ENCODE assay signal across 1 cellular context in genomic region chr7:149799397-149800168, GRCh38.
TF ChIP-seq lines count a peak whose summit lies in the region.

No MANE protein-coding gene starts in this region.

TF ChIP-seq in K562, 482 proteins besides CTCF, POLR2A, EP300 and RAD21 (continued from another document):
- TF ChIP-seq ZNF592 (IDR thresholded peaks at IDR 0.05), result no peak
- TF ChIP-seq ZFP30 (CRISPR knock-in tag; IDR thresholded peaks at IDR 0.05; ENCODE audit: borderline replicate concordance), result no peak
- no peak for TF ChIP-seq ZNF347 (CRISPR knock-in tag; IDR thresholded peaks at IDR 0.05; ENCODE audit: low read depth)
- no peak for TF ChIP-seq NR4A1 (CRISPR knock-in tag; IDR thresholded peaks at IDR 0.05)
- TF ChIP-seq NR4A1 (tag; IDR thresholded peaks at IDR 0.05), result no peak
- TF ChIP-seq EWSR1 (IDR thresholded peaks at IDR 0.05; ENCODE audit: borderline replicate concordance, low read depth, partially characterized antibody), result no peak
- no peak for TF ChIP-seq ZNF764 (CRISPR knock-in tag; IDR thresholded peaks at IDR 0.05; ENCODE audit: low read depth)
- no peak for TF ChIP-seq NFE2 (IDR thresholded peaks at IDR 0.05; ENCODE audit: low read depth)
- no peak for TF ChIP-seq JUN (IDR thresholded peaks at IDR 0.05; ENCODE audit: borderline replicate concordance, low read depth, low read length)
- TF ChIP-seq JUN (CRISPR knock-in tag; IDR thresholded peaks at IDR 0.05; ENCODE audit: borderline replicate concordance), result no peak
- TF ChIP-seq, protein P1, sequence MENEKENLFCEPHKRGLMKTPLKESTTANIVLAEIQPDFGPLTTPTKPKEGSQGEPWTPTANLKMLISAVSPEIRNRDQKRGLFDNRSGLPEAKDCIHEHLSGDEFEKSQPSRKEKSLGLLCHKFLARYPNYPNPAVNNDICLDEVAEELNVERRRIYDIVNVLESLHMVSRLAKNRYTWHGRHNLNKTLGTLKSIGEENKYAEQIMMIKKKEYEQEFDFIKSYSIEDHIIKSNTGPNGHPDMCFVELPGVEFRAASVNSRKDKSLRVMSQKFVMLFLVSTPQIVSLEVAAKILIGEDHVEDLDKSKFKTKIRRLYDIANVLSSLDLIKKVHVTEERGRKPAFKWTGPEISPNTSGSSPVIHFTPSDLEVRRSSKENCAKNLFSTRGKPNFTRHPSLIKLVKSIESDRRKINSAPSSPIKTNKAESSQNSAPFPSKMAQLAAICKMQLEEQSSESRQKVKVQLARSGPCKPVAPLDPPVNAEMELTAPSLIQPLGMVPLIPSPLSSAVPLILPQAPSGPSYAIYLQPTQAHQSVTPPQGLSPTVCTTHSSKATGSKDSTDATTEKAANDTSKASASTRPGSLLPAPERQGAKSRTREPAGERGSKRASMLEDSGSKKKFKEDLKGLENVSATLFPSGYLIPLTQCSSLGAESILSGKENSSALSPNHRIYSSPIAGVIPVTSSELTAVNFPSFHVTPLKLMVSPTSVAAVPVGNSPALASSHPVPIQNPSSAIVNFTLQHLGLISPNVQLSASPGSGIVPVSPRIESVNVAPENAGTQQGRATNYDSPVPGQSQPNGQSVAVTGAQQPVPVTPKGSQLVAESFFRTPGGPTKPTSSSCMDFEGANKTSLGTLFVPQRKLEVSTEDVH (IDR thresholded peaks at IDR 0.05; ENCODE audit: low read depth, partially characterized antibody), result no peak
- no peak for TF ChIP-seq EP400 (IDR thresholded peaks at IDR 0.05)
- no peak for TF ChIP-seq XRCC3 (IDR thresholded peaks at IDR 0.05)
- TF ChIP-seq, protein P2, sequence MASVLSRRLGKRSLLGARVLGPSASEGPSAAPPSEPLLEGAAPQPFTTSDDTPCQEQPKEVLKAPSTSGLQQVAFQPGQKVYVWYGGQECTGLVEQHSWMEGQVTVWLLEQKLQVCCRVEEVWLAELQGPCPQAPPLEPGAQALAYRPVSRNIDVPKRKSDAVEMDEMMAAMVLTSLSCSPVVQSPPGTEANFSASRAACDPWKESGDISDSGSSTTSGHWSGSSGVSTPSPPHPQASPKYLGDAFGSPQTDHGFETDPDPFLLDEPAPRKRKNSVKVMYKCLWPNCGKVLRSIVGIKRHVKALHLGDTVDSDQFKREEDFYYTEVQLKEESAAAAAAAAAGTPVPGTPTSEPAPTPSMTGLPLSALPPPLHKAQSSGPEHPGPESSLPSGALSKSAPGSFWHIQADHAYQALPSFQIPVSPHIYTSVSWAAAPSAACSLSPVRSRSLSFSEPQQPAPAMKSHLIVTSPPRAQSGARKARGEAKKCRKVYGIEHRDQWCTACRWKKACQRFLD (CRISPR knock-in tag; IDR thresholded peaks at IDR 0.05), result no peak
- no peak for TF ChIP-seq GATAD2A (IDR thresholded peaks at IDR 0.05)
- 0 out of 2 replicates have a peak, but pooled peaks have one; percentile 37 for TF ChIP-seq XRCC5 (IDR thresholded peaks at IDR 0.05; ENCODE audit: low read depth, low read length)
- no peak for TF ChIP-seq FOXM1 (IDR thresholded peaks at IDR 0.05; ENCODE audit: low read depth)
- TF ChIP-seq FOXM1 (CRISPR knock-in tag; IDR thresholded peaks at IDR 0.05; ENCODE audit: low read depth), result no peak
- no peak for TF ChIP-seq ZSCAN32 (CRISPR knock-in tag; IDR thresholded peaks at IDR 0.05)
- peak; percentile 45; the same call in 1 of the 2 replicates for TF ChIP-seq TFAP4 (CRISPR knock-in tag; IDR thresholded peaks at IDR 0.05; ENCODE audit: borderline replicate concordance)
- TF ChIP-seq ZNF124 (CRISPR knock-in tag; IDR thresholded peaks at IDR 0.05), result no peak
- TF ChIP-seq DEAF1 (CRISPR knock-in tag; IDR thresholded peaks at IDR 0.05), result peak; percentile 52
